In genomic region chr1:169367096-169367685, GRCh38 we compare ENCODE assay signal across 8 cellular contexts. TPM values are rescaled to one million over a fixed set of nuclear protein-coding genes. Genes with fewer than 3 reads are reported as not detected.
DNase-seq lines count a peak whose midpoint lies in the region; ATAC-seq and TF ChIP-seq lines count a peak whose summit lies in the region.

No MANE protein-coding gene starts in this region.

- ATAC-seq in PC-3 (peak; percentile 4), HG02763 (IDR thresholded peaks at IDR 0.05; ENCODE audit: unreplicated experiment) (no peak)

- TSS peak; percentile 80 for BruUV-seq in PC-3 (replicated peaks; lab: Mats Ljungman, UMichigan)

- no peak for DNase-seq in GM12865 (ENCODE audit: low read depth)
- DNase-seq in PC-3 = no peak
- no peak for DNase-seq in fibroblast of villous mesenchyme (ENCODE audit: low read depth)
- no peak for DNase-seq in sigmoid colon
- no peak for DNase-seq in dermis blood vessel endothelial cell
- DNase-seq in GM10266 (ENCODE audit: extremely low spot score) = no peak
- no peak for DNase-seq in NCI-H1048 (lab: John Stamatoyannopoulos, UW)

- H3K27ac ChIP-seq in PC-3 (ENCODE audit: low read length) (peak overlapping the region; percentile 87), sigmoid colon (peak overlapping the region; percentile 78 to 83 (median 82))

- H3K27me3 ChIP-seq in PC-3 (ENCODE audit: low read length) = no peaks in the 10 kb centered on the region
- no peaks in the 10 kb centered on the region for H3K27me3 ChIP-seq in sigmoid colon

- peaks cover 69% of the 10 kb centered on the region for H3K79me2 ChIP-seq in PC-3 (ENCODE audit: low read length)

- H3K4me1 ChIP-seq in PC-3 (ENCODE audit: insufficient read depth, low read length) = peaks cover 52% of the 10 kb centered on the region
- H3K4me1 ChIP-seq in sigmoid colon = peaks cover 2 to 33% (median 26%) of the 10 kb centered on the region in 4 donors

- no peaks in the 10 kb centered on the region for H4K20me1 ChIP-seq in PC-3 (ENCODE audit: low read length)

- H3K36me3 ChIP-seq in PC-3 (ENCODE audit: low read depth, low read length) = peaks cover 24% of the 10 kb centered on the region
- H3K36me3 ChIP-seq in sigmoid colon = peaks cover 0 to 27% (median 2%) of the 10 kb centered on the region in 4 donors

- POLR2A ChIA-PET in PC-3 (lab: Charles Lee; ENCODE audit: unreplicated experiment) = no interaction called here

- H3K9me3 ChIP-seq in PC-3 (ENCODE audit: low read length) (peaks cover 4% of the 10 kb centered on the region), sigmoid colon (no peaks in the 10 kb centered on the region)

- TF ChIP-seq POLR2A in sigmoid colon (IDR thresholded peaks at IDR 0.05) = no peak

- H3K9ac ChIP-seq in PC-3 (ENCODE audit: low read length) = peak overlapping the region; percentile 84

- intact Hi-C loops in PC-3 (cut with micrococcal nuclease) (loop anchor here (5.0 kb wide), 5 partner anchors 120 to 740 kb away; partner anchors contain the start of genes ATP1B1 and SLC19A2), sigmoid colon (cut with DNase I) (loop anchor here (5.0 kb wide), 3 partner anchors 120 to 1025 kb away; partner anchors contain the start of gene SLC19A2)

- CTCF ChIA-PET in PC-3 (lab: Charles Lee) = no interaction called here

- 8 to 12% methylated on average over 15 of the region's 15 CpGs for WGBS in sigmoid colon, 2 donors

- H3F3A ChIP-seq in PC-3 (ENCODE audit: low read length, unreplicated experiment) = peaks cover 19% of the 10 kb centered on the region

- no peak for TF ChIP-seq CTCF in GM12865 (IDR thresholded peaks at IDR 0.05; ENCODE audit: insufficient read depth, low read depth, low read length, missing control alignments)
- TF ChIP-seq CTCF in PC-3 (conservative IDR thresholded peaks at IDR 0.05; ENCODE audit: low read depth, low read length) = no peak
- TF ChIP-seq CTCF in fibroblast of villous mesenchyme (IDR thresholded peaks at IDR 0.05; ENCODE audit: insufficient read depth, low read depth, low read length) = no peak
- no peak for TF ChIP-seq CTCF in sigmoid colon (IDR thresholded peaks at IDR 0.05)
- TF ChIP-seq CTCF in GM10266 (IDR thresholded peaks at IDR 0.05; ENCODE audit: control insufficient read depth, insufficient read depth, low read depth, missing control alignments) = no peak

- H3K9me2 ChIP-seq in PC-3 (replicated peaks; ENCODE audit: low read length) = no peaks in the 10 kb centered on the region

- H2AFZ ChIP-seq in PC-3 (ENCODE audit: low read length) = peak overlapping the region; percentile 79

- no peak for TF ChIP-seq EP300 in sigmoid colon (IDR thresholded peaks at IDR 0.05)

- H3K4me3 ChIP-seq in GM12865 (ENCODE audit: low read depth, low read length) (peak overlapping the region; percentile 76), PC-3 (ENCODE audit: low read length) (peak overlapping the region; percentile 92), fibroblast of villous mesenchyme (ENCODE audit: low read depth, low read length) (peak overlapping the region; percentile 79), sigmoid colon (peak overlapping the region; percentile 59 to 72 (median 66))

- peak overlapping the region; percentile 88 for H3K4me2 ChIP-seq in PC-3 (ENCODE audit: low read length)

RNA-seq across cellular contexts. Expression of gene NME7, which starts 0.4 kb away (rescaled TPM):
- 18.6 and 18.9 TPM in 2 replicates for total RNA-seq in PC-3 (2014; rRNA removed)
- total RNA-seq in fibroblast of villous mesenchyme = 28.3 and 41.9 TPM in 2 replicates
- total RNA-seq in sigmoid colon = 10 to 100 TPM; 20.1 to 39.9 (median 32.1) TPM
- 10 to 100 TPM in 1 of 3 donors, 1 to 10 TPM in 2; 4.4 to 10.9 (median 4.8) TPM for polyA plus RNA-seq in sigmoid colon
- total RNA-seq in dermis blood vessel endothelial cell = 18.0 and 26.8 TPM in 2 replicates

RNA-seq across cellular contexts. Expression of gene BLZF1, which starts 0.8 kb away (rescaled TPM):
- total RNA-seq in PC-3 (2014; rRNA removed) (30.6 and 37.4 TPM in 2 replicates), fibroblast of villous mesenchyme (30.0 and 40.6 TPM in 2 replicates), sigmoid colon (10 to 100 TPM; 31.0 to 49.5 (median 38.7) TPM), dermis blood vessel endothelial cell (26.0 and 30.5 TPM in 2 replicates)
- 10 to 100 TPM in 2 of 3 donors, 1 to 10 TPM in 1; 9.9 to 16.0 (median 13.2) TPM for polyA plus RNA-seq in sigmoid colon
